Comparison of ENCODE assay signal across 16 cellular contexts in genomic region chrX:110915120-110915519, GRCh38.
DNase-seq lines count a peak whose midpoint lies in the region; ATAC-seq, FAIRE-seq and TF ChIP-seq lines count a peak whose summit lies in the region.
"Had no signal": no experiment of that assay in that cellular context is flagged by ENCODE, and none has a peak within 500 bp of the region (broad histone marks: within the 10 kb centered on the region; RNA-seq: fewer than 3 reads in every experiment).

No MANE protein-coding gene starts in this region.

- H3K4me2 ChIP-seq in astrocyte (ENCODE audit: low read length) = no peak overlapping the region

- no peaks in the 10 kb centered on the region for H3K36me3 Mint-ChIP-seq in astrocyte (ENCODE audit: low read depth, unreplicated experiment)
- H3K36me3 Mint-ChIP-seq: stimulated activated memory B cell treated with anti-CD40 and anti-IgM and Interleukin-4, amounts not matched to agents 10 μg/mL and 1 μg/mL and 100 μg/mL, for 72 hours had no signal

- H3K9me3 ChIP-seq in astrocyte (ENCODE audit: insufficient read depth, low read depth, low read length) = no peaks in the 10 kb centered on the region
- no peaks in the 10 kb centered on the region for H3K9me3 ChIP-seq in gastroesophageal sphincter
- no peaks in the 10 kb centered on the region for H3K9me3 ChIP-seq in transverse colon
- H3K9me3 ChIP-seq: vagina had no signal

- no peak overlapping the region for H2AFZ ChIP-seq in astrocyte (ENCODE audit: low read depth, low read length)

- no peak overlapping the region for H3K4me3 Mint-ChIP-seq in astrocyte (ENCODE audit: unreplicated experiment)
- H3K4me3 Mint-ChIP-seq: stimulated activated memory B cell treated with anti-CD40 and anti-IgM and Interleukin-4, amounts not matched to agents 10 μg/mL and 1 μg/mL and 100 μg/mL, for 72 hours had no signal

- TF ChIP-seq EP300 in gastroesophageal sphincter (IDR thresholded peaks at IDR 0.05) (no peak), transverse colon (IDR thresholded peaks at IDR 0.05; ENCODE audit: low read depth) (no peak)

- ATAC-seq in gastroesophageal sphincter = peak; percentile 48
- ATAC-seq: esophagus mucosa; stimulated activated memory B cell treated with anti-CD40 and anti-IgM and Interleukin-4, amounts not matched to agents 10 μg/mL and 1 μg/mL and 100 μg/mL, for 72 hours had no signal

- H3K4me1 Mint-ChIP-seq in astrocyte (ENCODE audit: low read depth, unreplicated experiment) = peaks cover 6% of the 10 kb centered on the region
- H3K4me1 Mint-ChIP-seq: stimulated activated memory B cell treated with anti-CD40 and anti-IgM and Interleukin-4, amounts not matched to agents 10 μg/mL and 1 μg/mL and 100 μg/mL, for 72 hours had no signal

- no peaks in the 10 kb centered on the region for H3K9me3 Mint-ChIP-seq in astrocyte (ENCODE audit: unreplicated experiment)
- H3K9me3 Mint-ChIP-seq: stimulated activated memory B cell treated with anti-CD40 and anti-IgM and Interleukin-4, amounts not matched to agents 10 μg/mL and 1 μg/mL and 100 μg/mL, for 72 hours had no signal

- H3K4me1 ChIP-seq in astrocyte (ENCODE audit: insufficient read depth, low read length) (no peaks in the 10 kb centered on the region), gastroesophageal sphincter (no peaks in the 10 kb centered on the region), transverse colon (no peaks in the 10 kb centered on the region)
- H3K4me1 ChIP-seq: vagina had no signal

- CTCF ChIA-PET in AG04449 (lab: Yijun Ruan, JAX) = no interaction called here

- no peaks in the 10 kb centered on the region for H3K79me2 ChIP-seq in astrocyte (ENCODE audit: insufficient read depth, low read length)

- intact Hi-C loops in transverse colon (cut with DNase I; ENCODE audit: low total_unique reads) = no loop called here

- no peaks in the 10 kb centered on the region for H4K20me1 ChIP-seq in astrocyte (ENCODE audit: insufficient read depth, low read length)

- TF ChIP-seq POLR2A in gastroesophageal sphincter (IDR thresholded peaks at IDR 0.05) = no peak
- TF ChIP-seq POLR2A in transverse colon (IDR thresholded peaks at IDR 0.05) = no peak

- no peak overlapping the region for H3K9ac ChIP-seq in astrocyte (ENCODE audit: low read length)

- H3K27ac ChIP-seq in astrocyte (ENCODE audit: low read depth, low read length) (no peak overlapping the region), gastroesophageal sphincter (no peak overlapping the region), transverse colon (no peak overlapping the region)
- H3K27ac ChIP-seq: vagina had no signal

- FAIRE-seq in astrocyte (lab: Jason Lieb, UNC) = no peak
- FAIRE-seq: HTR-8/SVneo had no signal

- H3K27me3 ChIP-seq in astrocyte (ENCODE audit: insufficient read depth, low read length) (no peaks in the 10 kb centered on the region), gastroesophageal sphincter (no peaks in the 10 kb centered on the region), transverse colon (no peaks in the 10 kb centered on the region)
- H3K27me3 ChIP-seq: vagina had no signal

- DNase-seq in AG04449 (ENCODE audit: low read depth, low spot score) (peak; percentile 2), GM04504 (ENCODE audit: low read depth) (peak; percentile 48), astrocyte (ENCODE audit: low read depth) (peak; percentile 86), cerebellum (ENCODE audit: low spot score) (no peak), pons (ENCODE audit: low spot score) (no peak), ACHN (no peak), transverse colon (no peak)
- DNase-seq: activated naive CD4-positive, alpha-beta T cell; NCI-H1105; SHP77 treated with DMSO at 0.1 percent for 48 hours; stimulated activated CD4-positive, alpha-beta T cell treated with anti-CD3 and anti-CD28 coated beads, Interleukin-2, amount 100 ng/mL, for 48 hours had no signal

- no peaks in the 10 kb centered on the region for H3K27me3 Mint-ChIP-seq in astrocyte (ENCODE audit: low read depth, unreplicated experiment)
- H3K27me3 Mint-ChIP-seq: stimulated activated memory B cell treated with anti-CD40 and anti-IgM and Interleukin-4, amounts not matched to agents 10 μg/mL and 1 μg/mL and 100 μg/mL, for 72 hours had no signal

- H3K36me3 ChIP-seq in astrocyte (ENCODE audit: insufficient read depth, low read length) = no peaks in the 10 kb centered on the region
- no peaks in the 10 kb centered on the region for H3K36me3 ChIP-seq in gastroesophageal sphincter
- no peaks in the 10 kb centered on the region for H3K36me3 ChIP-seq in transverse colon
- H3K36me3 ChIP-seq: vagina had no signal

- in situ Hi-C loops in ACHN (cut with HindIII; ENCODE audit: low pct_ligation_motif_present, low pct_unique_long_range_greater_than_20kb, low sequenced_read_pairs) = no loop called here
- in situ Hi-C loops in transverse colon (cut with MboI; ENCODE audit: low pct_ligation_motif_present in 1 of 4, low pct_unique_long_range_greater_than_20kb in 1 of 4, low sequenced_read_pairs in 3 of 4) = no loop called here

- no peak overlapping the region for H3K27ac Mint-ChIP-seq in astrocyte (ENCODE audit: unreplicated experiment)
- H3K27ac Mint-ChIP-seq: stimulated activated memory B cell treated with anti-CD40 and anti-IgM and Interleukin-4, amounts not matched to agents 10 μg/mL and 1 μg/mL and 100 μg/mL, for 72 hours had no signal

- POLR2A ChIA-PET in AG04449 (lab: Yijun Ruan, JAX) = no interaction called here

- H3K4me3 ChIP-seq in AG04449 (ENCODE audit: low read depth, low read length) (no peak overlapping the region), astrocyte (ENCODE audit: insufficient read depth, low read depth, low read length) (no peak overlapping the region), gastroesophageal sphincter (no peak overlapping the region), transverse colon (no peak overlapping the region)
- H3K4me3 ChIP-seq: vagina had no signal

- TF ChIP-seq CTCF in AG04449 (IDR thresholded peaks at IDR 0.05; ENCODE audit: insufficient read depth, low read length, missing control alignments) (no peak), astrocyte (IDR thresholded peaks at IDR 0.05; ENCODE audit: insufficient read depth, low read depth, low read length) (no peak), gastroesophageal sphincter (IDR thresholded peaks at IDR 0.05) (no peak), transverse colon (IDR thresholded peaks at IDR 0.05) (no peak)

- 52% methylated on average over 3 of the region's 3 CpGs; no CpG with 5 or more reads in 1 of the 2 donors for WGBS in gastroesophageal sphincter (ENCODE audit: low coverage in 1 of 2), 2 donors
- 74% methylated on average over 3 of the region's 3 CpGs; no CpG with 5 or more reads in 1 of the 2 donors for WGBS in transverse colon (ENCODE audit: low coverage in 1 of 2), 2 donors

Comparison
In these comparisons a context has a peak if more than half of its experiments do, and no peak if none do; other contexts are left out.
1. DNase-seq: peak in AG04449 (single experiment), GM04504 (single experiment) and astrocyte (single experiment); none in cerebellum (single experiment), pons (single experiment), ACHN (single experiment) and transverse colon (single experiment).